1 cellular context compared by ENCODE assay signal in the genomic region with DNA sequence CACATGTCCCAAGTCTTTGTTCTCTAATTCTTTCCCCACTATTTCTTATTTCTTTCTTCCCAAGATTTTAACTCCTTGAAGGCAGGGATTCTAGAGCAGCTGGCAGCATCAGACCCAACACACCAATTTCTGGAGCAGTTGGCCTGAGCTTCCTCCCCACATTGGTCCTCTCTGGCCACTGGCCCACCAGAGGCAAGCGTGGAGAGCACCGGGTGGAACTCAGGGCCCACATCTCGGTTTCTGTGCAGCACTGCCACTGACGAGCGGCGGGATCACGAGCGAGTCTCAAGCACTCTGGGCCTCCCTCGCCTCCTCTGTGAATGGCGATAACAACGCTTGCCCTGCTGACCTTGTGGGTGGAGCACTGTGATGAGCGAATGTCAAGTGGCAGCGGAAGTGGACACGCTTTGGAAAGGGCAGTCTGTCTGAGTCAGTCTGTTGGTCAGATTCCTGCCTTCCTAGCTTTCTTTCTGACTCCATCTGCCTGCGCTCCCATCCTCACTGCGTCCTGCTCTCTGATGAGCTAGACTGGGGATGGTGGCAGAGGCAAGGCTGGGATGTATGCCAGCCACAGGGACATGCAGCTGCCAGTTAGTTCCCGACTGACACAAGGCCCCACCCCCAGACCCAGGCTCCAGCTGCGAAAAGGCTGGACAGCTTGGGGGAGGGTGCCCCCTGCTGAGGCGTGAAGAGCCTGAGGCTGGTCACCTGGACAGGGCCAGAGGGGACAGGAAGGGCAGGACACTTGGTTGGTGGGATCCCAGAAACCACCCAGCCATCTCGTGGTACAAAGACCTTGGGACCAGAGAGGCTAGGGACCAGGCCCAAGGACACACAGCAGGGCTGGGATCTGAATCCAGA.
TF ChIP-seq lines count a peak whose summit lies in the region.

No MANE protein-coding gene starts in this region.

TF ChIP-seq in K562, 482 proteins besides CTCF, POLR2A, EP300 and RAD21 (continued from another document and continues in another):
- TF ChIP-seq, protein P1, sequence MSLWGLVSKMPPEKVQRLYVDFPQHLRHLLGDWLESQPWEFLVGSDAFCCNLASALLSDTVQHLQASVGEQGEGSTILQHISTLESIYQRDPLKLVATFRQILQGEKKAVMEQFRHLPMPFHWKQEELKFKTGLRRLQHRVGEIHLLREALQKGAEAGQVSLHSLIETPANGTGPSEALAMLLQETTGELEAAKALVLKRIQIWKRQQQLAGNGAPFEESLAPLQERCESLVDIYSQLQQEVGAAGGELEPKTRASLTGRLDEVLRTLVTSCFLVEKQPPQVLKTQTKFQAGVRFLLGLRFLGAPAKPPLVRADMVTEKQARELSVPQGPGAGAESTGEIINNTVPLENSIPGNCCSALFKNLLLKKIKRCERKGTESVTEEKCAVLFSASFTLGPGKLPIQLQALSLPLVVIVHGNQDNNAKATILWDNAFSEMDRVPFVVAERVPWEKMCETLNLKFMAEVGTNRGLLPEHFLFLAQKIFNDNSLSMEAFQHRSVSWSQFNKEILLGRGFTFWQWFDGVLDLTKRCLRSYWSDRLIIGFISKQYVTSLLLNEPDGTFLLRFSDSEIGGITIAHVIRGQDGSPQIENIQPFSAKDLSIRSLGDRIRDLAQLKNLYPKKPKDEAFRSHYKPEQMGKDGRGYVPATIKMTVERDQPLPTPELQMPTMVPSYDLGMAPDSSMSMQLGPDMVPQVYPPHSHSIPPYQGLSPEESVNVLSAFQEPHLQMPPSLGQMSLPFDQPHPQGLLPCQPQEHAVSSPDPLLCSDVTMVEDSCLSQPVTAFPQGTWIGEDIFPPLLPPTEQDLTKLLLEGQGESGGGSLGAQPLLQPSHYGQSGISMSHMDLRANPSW (CRISPR knock-in tag; IDR thresholded peaks at IDR 0.05): no peak
- TF ChIP-seq, protein P2, sequence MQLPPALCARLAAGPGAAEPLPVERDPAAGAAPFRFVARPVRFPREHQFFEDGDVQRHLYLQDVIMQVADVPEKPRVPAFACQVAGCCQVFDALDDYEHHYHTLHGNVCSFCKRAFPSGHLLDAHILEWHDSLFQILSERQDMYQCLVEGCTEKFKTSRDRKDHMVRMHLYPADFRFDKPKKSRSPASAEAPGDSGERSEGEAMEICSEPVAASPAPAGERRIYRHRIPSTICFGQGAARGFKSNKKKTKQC (CRISPR knock-in tag; IDR thresholded peaks at IDR 0.05): no peak; the same call in 1 of the 2 replicates
- TF ChIP-seq ZNF174 (CRISPR knock-in tag; IDR thresholded peaks at IDR 0.05) (no peak), ZNF75A (CRISPR knock-in tag; IDR thresholded peaks at IDR 0.05) (no peak), POU5F1 (IDR thresholded peaks at IDR 0.05; ENCODE audit: borderline replicate concordance, low read depth, low read length, partially characterized antibody) (no peak), TAF9B (IDR thresholded peaks at IDR 0.05; ENCODE audit: partially characterized antibody) (no peak), NFE2 (IDR thresholded peaks at IDR 0.05; ENCODE audit: low read depth) (no peak), HDGF (IDR thresholded peaks at IDR 0.05) (peak; percentile 90; the same call in 1 of the 2 replicates), TEAD2 (tag; IDR thresholded peaks at IDR 0.05) (no peak), ZNF431 (CRISPR knock-in tag; IDR thresholded peaks at IDR 0.05) (no peak), ZNF134 (CRISPR knock-in tag; conservative IDR thresholded peaks at IDR 0.05) (no peak), ZC3H4 (CRISPR knock-in tag; IDR thresholded peaks at IDR 0.05; ENCODE audit: borderline replicate concordance) (no peak), IFI16 (CRISPR knock-in tag; IDR thresholded peaks at IDR 0.05) (no peak), COPS2 (conservative IDR thresholded peaks at IDR 0.05) (no peak), C11orf30 (IDR thresholded peaks at IDR 0.05; ENCODE audit: low read depth) (no peak), SP2 (IDR thresholded peaks at IDR 0.05; ENCODE audit: extremely low read depth, low read depth, low read length, poor library complexity, severe bottlenecking) (no peak), HDAC2 (IDR thresholded peaks at IDR 0.05) (peak; percentile 94; the same call in 1 of the 2 replicates), ZBTB17 (CRISPR knock-in tag; IDR thresholded peaks at IDR 0.05) (no peak; the same call in 1 of the 2 replicates), ZNF12 (CRISPR knock-in tag; IDR thresholded peaks at IDR 0.05) (peak; percentile 41; the same call in 1 of the 2 replicates), DNMT1 (IDR thresholded peaks at IDR 0.05) (no peak), MEF2A (IDR thresholded peaks at IDR 0.05; ENCODE audit: control insufficient read depth, low read depth, low read length) (no peak), ZNF384 (IDR thresholded peaks at IDR 0.05; ENCODE audit: low read depth, low read length) (no peak), ZFPM2 (CRISPR knock-in tag; IDR thresholded peaks at IDR 0.05) (0 out of 2 replicates have a peak, but pooled peaks have one; percentile 6), SIX5 (IDR thresholded peaks at IDR 0.05; ENCODE audit: borderline replicate concordance in 1 of 2, insufficient read depth in 1 of 2, low read depth in 1 of 2, low read length in 2 of 2) (no peak), CBFB (CRISPR knock-in tag; IDR thresholded peaks at IDR 0.05) (peak; percentile 92), ZNF644 (tag; IDR thresholded peaks at IDR 0.05; ENCODE audit: low read depth) (no peak), TAL1 (IDR thresholded peaks at IDR 0.05) (peak; percentile 74), ZNF324 (CRISPR knock-in tag; IDR thresholded peaks at IDR 0.05) (no peak), BRD4 (IDR thresholded peaks at IDR 0.05) (no peak; the same call in 1 of the 2 replicates), BCL6 (CRISPR knock-in tag; IDR thresholded peaks at IDR 0.05) (no peak), TCF7L2 (IDR thresholded peaks at IDR 0.05; ENCODE audit: low read depth, low read length) (no peak), ZNF707 (CRISPR knock-in tag; conservative IDR thresholded peaks at IDR 0.05) (no peak), HDAC3 (IDR thresholded peaks at IDR 0.05; ENCODE audit: borderline replicate concordance, partially characterized antibody) (no peak), NFRKB (IDR thresholded peaks at IDR 0.05; ENCODE audit: low read depth) (no peak; the same call in 1 of the 2 replicates), ZNF232 (CRISPR knock-in tag; IDR thresholded peaks at IDR 0.05) (no peak)
- TF ChIP-seq, protein P3, sequence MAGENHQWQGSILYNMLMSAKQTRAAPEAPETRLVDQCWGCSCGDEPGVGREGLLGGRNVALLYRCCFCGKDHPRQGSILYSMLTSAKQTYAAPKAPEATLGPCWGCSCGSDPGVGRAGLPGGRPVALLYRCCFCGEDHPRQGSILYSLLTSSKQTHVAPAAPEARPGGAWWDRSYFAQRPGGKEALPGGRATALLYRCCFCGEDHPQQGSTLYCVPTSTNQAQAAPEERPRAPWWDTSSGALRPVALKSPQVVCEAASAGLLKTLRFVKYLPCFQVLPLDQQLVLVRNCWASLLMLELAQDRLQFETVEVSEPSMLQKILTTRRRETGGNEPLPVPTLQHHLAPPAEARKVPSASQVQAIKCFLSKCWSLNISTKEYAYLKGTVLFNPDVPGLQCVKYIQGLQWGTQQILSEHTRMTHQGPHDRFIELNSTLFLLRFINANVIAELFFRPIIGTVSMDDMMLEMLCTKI (IDR thresholded peaks at IDR 0.05; ENCODE audit: partially characterized antibody): no peak
- TF ChIP-seq, protein P4, sequence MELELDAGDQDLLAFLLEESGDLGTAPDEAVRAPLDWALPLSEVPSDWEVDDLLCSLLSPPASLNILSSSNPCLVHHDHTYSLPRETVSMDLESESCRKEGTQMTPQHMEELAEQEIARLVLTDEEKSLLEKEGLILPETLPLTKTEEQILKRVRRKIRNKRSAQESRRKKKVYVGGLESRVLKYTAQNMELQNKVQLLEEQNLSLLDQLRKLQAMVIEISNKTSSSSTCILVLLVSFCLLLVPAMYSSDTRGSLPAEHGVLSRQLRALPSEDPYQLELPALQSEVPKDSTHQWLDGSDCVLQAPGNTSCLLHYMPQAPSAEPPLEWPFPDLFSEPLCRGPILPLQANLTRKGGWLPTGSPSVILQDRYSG (tag; conservative IDR thresholded peaks at IDR 0.05; ENCODE audit: low read depth): no peak
- TF ChIP-seq, protein P5, sequence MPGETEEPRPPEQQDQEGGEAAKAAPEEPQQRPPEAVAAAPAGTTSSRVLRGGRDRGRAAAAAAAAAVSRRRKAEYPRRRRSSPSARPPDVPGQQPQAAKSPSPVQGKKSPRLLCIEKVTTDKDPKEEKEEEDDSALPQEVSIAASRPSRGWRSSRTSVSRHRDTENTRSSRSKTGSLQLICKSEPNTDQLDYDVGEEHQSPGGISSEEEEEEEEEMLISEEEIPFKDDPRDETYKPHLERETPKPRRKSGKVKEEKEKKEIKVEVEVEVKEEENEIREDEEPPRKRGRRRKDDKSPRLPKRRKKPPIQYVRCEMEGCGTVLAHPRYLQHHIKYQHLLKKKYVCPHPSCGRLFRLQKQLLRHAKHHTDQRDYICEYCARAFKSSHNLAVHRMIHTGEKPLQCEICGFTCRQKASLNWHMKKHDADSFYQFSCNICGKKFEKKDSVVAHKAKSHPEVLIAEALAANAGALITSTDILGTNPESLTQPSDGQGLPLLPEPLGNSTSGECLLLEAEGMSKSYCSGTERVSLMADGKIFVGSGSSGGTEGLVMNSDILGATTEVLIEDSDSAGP (CRISPR knock-in tag; IDR thresholded peaks at IDR 0.05): no peak
- TF ChIP-seq, protein P6, sequence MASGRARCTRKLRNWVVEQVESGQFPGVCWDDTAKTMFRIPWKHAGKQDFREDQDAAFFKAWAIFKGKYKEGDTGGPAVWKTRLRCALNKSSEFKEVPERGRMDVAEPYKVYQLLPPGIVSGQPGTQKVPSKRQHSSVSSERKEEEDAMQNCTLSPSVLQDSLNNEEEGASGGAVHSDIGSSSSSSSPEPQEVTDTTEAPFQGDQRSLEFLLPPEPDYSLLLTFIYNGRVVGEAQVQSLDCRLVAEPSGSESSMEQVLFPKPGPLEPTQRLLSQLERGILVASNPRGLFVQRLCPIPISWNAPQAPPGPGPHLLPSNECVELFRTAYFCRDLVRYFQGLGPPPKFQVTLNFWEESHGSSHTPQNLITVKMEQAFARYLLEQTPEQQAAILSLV (tag; IDR thresholded peaks at IDR 0.05): no peak
- TF ChIP-seq, protein P7, sequence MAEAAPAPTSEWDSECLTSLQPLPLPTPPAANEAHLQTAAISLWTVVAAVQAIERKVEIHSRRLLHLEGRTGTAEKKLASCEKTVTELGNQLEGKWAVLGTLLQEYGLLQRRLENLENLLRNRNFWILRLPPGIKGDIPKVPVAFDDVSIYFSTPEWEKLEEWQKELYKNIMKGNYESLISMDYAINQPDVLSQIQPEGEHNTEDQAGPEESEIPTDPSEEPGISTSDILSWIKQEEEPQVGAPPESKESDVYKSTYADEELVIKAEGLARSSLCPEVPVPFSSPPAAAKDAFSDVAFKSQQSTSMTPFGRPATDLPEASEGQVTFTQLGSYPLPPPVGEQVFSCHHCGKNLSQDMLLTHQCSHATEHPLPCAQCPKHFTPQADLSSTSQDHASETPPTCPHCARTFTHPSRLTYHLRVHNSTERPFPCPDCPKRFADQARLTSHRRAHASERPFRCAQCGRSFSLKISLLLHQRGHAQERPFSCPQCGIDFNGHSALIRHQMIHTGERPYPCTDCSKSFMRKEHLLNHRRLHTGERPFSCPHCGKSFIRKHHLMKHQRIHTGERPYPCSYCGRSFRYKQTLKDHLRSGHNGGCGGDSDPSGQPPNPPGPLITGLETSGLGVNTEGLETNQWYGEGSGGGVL (CRISPR knock-in tag; IDR thresholded peaks at IDR 0.05): no peak
- TF ChIP-seq, protein P8, sequence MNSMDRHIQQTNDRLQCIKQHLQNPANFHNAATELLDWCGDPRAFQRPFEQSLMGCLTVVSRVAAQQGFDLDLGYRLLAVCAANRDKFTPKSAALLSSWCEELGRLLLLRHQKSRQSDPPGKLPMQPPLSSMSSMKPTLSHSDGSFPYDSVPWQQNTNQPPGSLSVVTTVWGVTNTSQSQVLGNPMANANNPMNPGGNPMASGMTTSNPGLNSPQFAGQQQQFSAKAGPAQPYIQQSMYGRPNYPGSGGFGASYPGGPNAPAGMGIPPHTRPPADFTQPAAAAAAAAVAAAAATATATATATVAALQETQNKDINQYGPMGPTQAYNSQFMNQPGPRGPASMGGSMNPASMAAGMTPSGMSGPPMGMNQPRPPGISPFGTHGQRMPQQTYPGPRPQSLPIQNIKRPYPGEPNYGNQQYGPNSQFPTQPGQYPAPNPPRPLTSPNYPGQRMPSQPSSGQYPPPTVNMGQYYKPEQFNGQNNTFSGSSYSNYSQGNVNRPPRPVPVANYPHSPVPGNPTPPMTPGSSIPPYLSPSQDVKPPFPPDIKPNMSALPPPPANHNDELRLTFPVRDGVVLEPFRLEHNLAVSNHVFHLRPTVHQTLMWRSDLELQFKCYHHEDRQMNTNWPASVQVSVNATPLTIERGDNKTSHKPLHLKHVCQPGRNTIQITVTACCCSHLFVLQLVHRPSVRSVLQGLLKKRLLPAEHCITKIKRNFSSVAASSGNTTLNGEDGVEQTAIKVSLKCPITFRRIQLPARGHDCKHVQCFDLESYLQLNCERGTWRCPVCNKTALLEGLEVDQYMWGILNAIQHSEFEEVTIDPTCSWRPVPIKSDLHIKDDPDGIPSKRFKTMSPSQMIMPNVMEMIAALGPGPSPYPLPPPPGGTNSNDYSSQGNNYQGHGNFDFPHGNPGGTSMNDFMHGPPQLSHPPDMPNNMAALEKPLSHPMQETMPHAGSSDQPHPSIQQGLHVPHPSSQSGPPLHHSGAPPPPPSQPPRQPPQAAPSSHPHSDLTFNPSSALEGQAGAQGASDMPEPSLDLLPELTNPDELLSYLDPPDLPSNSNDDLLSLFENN (IDR thresholded peaks at IDR 0.05; ENCODE audit: low read depth in 2 of 2, low read length in 2 of 2): peak in 1 of 2 experiments; percentile 72; a peak in 1 of 4 replicates
